8 cellular contexts compared by ENCODE assay signal in the genomic region with DNA sequence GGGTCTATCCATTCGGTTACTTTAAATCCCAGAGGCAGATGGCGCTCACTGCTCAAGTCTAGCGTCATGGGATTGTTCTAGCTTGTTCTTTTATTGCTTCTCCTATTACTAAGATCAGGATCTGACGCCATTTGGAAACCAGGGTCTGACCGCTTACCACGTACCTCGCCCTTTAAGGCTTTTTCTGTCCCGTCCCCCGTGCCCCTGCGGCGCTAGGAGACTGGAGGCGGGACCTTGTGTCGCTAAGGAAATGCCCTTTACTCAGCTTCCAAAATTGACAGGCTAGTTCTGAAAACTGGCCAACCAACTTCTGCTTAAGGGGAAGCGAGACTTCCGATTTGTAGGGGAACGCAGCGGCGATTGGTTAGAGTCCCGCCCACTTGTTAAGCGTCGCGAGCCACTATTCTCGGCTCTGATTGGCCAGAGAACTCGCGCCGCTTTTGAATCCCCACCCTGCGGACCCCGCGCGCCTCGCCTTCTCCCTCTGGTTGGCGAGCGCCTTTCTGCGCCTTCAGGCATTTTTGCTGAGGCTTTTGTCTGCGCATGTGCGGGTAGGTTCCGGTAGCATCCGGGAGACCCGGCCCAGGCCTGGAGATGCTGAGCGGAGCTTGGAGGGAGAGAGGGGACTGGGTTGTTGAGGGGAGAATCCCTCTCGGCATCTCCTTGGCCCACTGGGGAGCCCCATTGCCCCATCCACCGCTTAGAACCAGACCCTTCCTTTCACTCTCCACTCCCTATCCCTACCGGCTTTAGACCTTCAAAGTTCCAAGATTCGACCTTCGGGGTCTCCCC. TPM values are rescaled to one million over a fixed set of nuclear protein-coding genes. Genes with fewer than 3 reads are reported as not detected.
DNase-seq lines count a peak whose midpoint lies in the region; ATAC-seq and TF ChIP-seq lines count a peak whose summit lies in the region.

No MANE protein-coding gene starts in this region.

- peak overlapping the region; percentile 99 to 100 for H3K27ac Mint-ChIP-seq in natural killer cell treated with Interleukin-12 subunit alpha and Interleukin-12 subunit beta and Interleukin-15 and Interleukin-18, amount 100 ng/mL, for 72 hours

- peak; percentile 53 for DNase-seq in COR-L47 (lab: John Stamatoyannopoulos, UW)
- peak; percentile 91 for DNase-seq in GM20000 (ENCODE audit: low spot score)
- DNase-seq in HS-5 (ENCODE audit: low read depth): peak; percentile 99
- peak; percentile 95 for DNase-seq in RWPE1 (ENCODE audit: low spot score)
- peak; percentile 76 for DNase-seq in activated T-helper 9 cell treated with anti-CD3 and anti-CD28 coated beads, Interleukin-2, amount 50 U/mL, for 16 hours (ENCODE audit: low read depth)
- DNase-seq in fibroblast of the aortic adventitia (ENCODE audit: low read depth): peak; percentile 99
- DNase-seq in natural killer cell treated with Interleukin-12 subunit alpha and Interleukin-12 subunit beta and Interleukin-15 and Interleukin-18, amount 100 ng/mL, for 72 hours (ENCODE audit: low spot score): peak; percentile 97
- peak; percentile 91 for DNase-seq in stimulated activated naive CD4-positive, alpha-beta T cell treated with Interleukin-2 at 50 U/mL for 16 hours (lab: John Stamatoyannopoulos, UW)

- CTCF ChIA-PET in RWPE1 (lab: Yijun Ruan, JAX): interaction anchor here (0.6 kb wide), 1 partner anchor 24 kb away, joined by 3 read pairs; no protein-coding TSS in a partner anchor

- ATAC-seq in natural killer cell treated with Interleukin-12 subunit alpha and Interleukin-12 subunit beta and Interleukin-15 and Interleukin-18, amount 100 ng/mL, for 72 hours: peak; percentile 90

- peak overlapping the region; percentile 67 for H3K4me3 ChIP-seq in fibroblast of the aortic adventitia (ENCODE audit: low read depth, low read length)

- POLR2A ChIA-PET in RWPE1 (lab: Yijun Ruan, JAX; ENCODE audit: low non-redundant PET): no interaction called here

- peaks cover 70 to 73% of the 10 kb centered on the region in 2 donors for H3K4me1 Mint-ChIP-seq in natural killer cell treated with Interleukin-12 subunit alpha and Interleukin-12 subunit beta and Interleukin-15 and Interleukin-18, amount 100 ng/mL, for 72 hours (ENCODE audit: low read depth in 2 of 2)

- no peaks in the 10 kb centered on the region for H3K27me3 Mint-ChIP-seq in natural killer cell treated with Interleukin-12 subunit alpha and Interleukin-12 subunit beta and Interleukin-15 and Interleukin-18, amount 100 ng/mL, for 72 hours

- TF ChIP-seq CTCF in GM20000 (IDR thresholded peaks at IDR 0.05; ENCODE audit: extremely low read depth, missing control alignments): no peak
- TF ChIP-seq CTCF in RWPE1 (conservative IDR thresholded peaks at IDR 0.05; ENCODE audit: low read depth): no peak
- no peak for TF ChIP-seq CTCF in fibroblast of the aortic adventitia (IDR thresholded peaks at IDR 0.05; ENCODE audit: insufficient read depth, low read length)

- peak overlapping the region; percentile 97 for H3K4me3 Mint-ChIP-seq in natural killer cell treated with Interleukin-12 subunit alpha and Interleukin-12 subunit beta and Interleukin-15 and Interleukin-18, amount 100 ng/mL, for 72 hours

- peaks cover 3% of the 10 kb centered on the region for H3K9me3 Mint-ChIP-seq in natural killer cell treated with Interleukin-12 subunit alpha and Interleukin-12 subunit beta and Interleukin-15 and Interleukin-18, amount 100 ng/mL, for 72 hours

- peak overlapping the region; percentile 83 for H3K27ac ChIP-seq in RWPE1

- no peaks in the 10 kb centered on the region for H3K36me3 Mint-ChIP-seq in natural killer cell treated with Interleukin-12 subunit alpha and Interleukin-12 subunit beta and Interleukin-15 and Interleukin-18, amount 100 ng/mL, for 72 hours

RNA-seq across cellular contexts. Expression of gene C19orf84, which starts 3.9 kb away (rescaled TPM):
- not detected in 2 replicates for total RNA-seq in fibroblast of the aortic adventitia (ENCODE audit: low replicate concordance)
- total RNA-seq in natural killer cell treated with Interleukin-12 subunit alpha and Interleukin-12 subunit beta and Interleukin-15 and Interleukin-18, amount 100 ng/mL, for 72 hours: under 1 TPM; 0.78 to 0.98 TPM

RNA-seq across cellular contexts. Expression of gene LIM2, which starts 6.5 kb away (rescaled TPM):
- not detected in 2 replicates for total RNA-seq in fibroblast of the aortic adventitia (ENCODE audit: low replicate concordance)
- total RNA-seq in natural killer cell treated with Interleukin-12 subunit alpha and Interleukin-12 subunit beta and Interleukin-15 and Interleukin-18, amount 100 ng/mL, for 72 hours: 10 to 100 TPM in 1 of 2 donors, 1 to 10 TPM in 1; 2.1 to 12.6 TPM

RNA-seq across cellular contexts. Expression of gene NKG7, which starts 21.8 kb away (rescaled TPM):
- not detected in 2 replicates for total RNA-seq in fibroblast of the aortic adventitia (ENCODE audit: low replicate concordance)
- 1,000 to 10,000 TPM; 1,196 to 2,045 TPM for total RNA-seq in natural killer cell treated with Interleukin-12 subunit alpha and Interleukin-12 subunit beta and Interleukin-15 and Interleukin-18, amount 100 ng/mL, for 72 hours

RNA-seq across cellular contexts. Expression of gene SIGLEC10, which starts 23.2 kb away (rescaled TPM):
- not detected in 2 replicates for total RNA-seq in fibroblast of the aortic adventitia (ENCODE audit: low replicate concordance)
- 1 to 10 TPM in 1 of 2 donors, under 1 TPM in 1; 0.28 to 1.5 TPM for total RNA-seq in natural killer cell treated with Interleukin-12 subunit alpha and Interleukin-12 subunit beta and Interleukin-15 and Interleukin-18, amount 100 ng/mL, for 72 hours

RNA-seq across cellular contexts. Expression of gene CLDND2, which starts 25.4 kb away (rescaled TPM):
- total RNA-seq in fibroblast of the aortic adventitia (ENCODE audit: low replicate concordance): 0.36 TPM in 1 of 2 replicates, not detected in the other
- total RNA-seq in natural killer cell treated with Interleukin-12 subunit alpha and Interleukin-12 subunit beta and Interleukin-15 and Interleukin-18, amount 100 ng/mL, for 72 hours: 10 to 100 TPM; 49.6 to 74.3 TPM

Comparison
In these comparisons a context has a peak if more than half of its experiments do, and no peak if none do; other contexts are left out.
1. Peak in every context shown above with its lines: DNase-seq, ATAC-seq, H3K4me3 ChIP-seq and H3K27ac ChIP-seq.
2. RNA of gene NKG7, which starts 21.8 kb away (total RNA-seq): 1,196 to 2,045 TPM in natural killer cell treated with Interleukin-12 subunit alpha and Interleukin-12 subunit beta and Interleukin-15 and Interleukin-18, amount 100 ng/mL, for 72 hours; not detected in fibroblast of the aortic adventitia; every median in the first group is over 1,000 times any median in the second.